ENCODE assay signal across 8 cellular contexts in genomic region chr16:81315271-81316175, GRCh38. TPM values are rescaled to one million over a fixed set of nuclear protein-coding genes. Genes with fewer than 3 reads are reported as not detected.
DNase-seq lines count a peak whose midpoint lies in the region; ATAC-seq and TF ChIP-seq lines count a peak whose summit lies in the region.

No MANE protein-coding gene starts in this region.

- H3K9ac ChIP-seq in SK-N-MC (ENCODE audit: insufficient read length) (peak overlapping the region; percentile 64), trophoblast cell (ENCODE audit: low read length) (peak overlapping the region; percentile 41)

- H3K18ac ChIP-seq in trophoblast cell (ENCODE audit: low read length): peak overlapping the region; percentile 71

- no peak overlapping the region for H2AK5ac ChIP-seq in trophoblast cell (ENCODE audit: low read length)

- peak overlapping the region; percentile 55 for H2BK120ac ChIP-seq in trophoblast cell (ENCODE audit: insufficient read depth, low read length, poor library complexity)

- peak overlapping the region; percentile 29 for H4K12ac ChIP-seq in trophoblast cell (ENCODE audit: low read depth, low read length)

- TF ChIP-seq POLR2A in vagina (IDR thresholded peaks at IDR 0.05): no peak

- H3K36me3 ChIP-seq in SK-N-MC (ENCODE audit: insufficient read depth, low read length): no peaks in the 10 kb centered on the region
- H3K36me3 ChIP-seq in heart right ventricle: peaks cover 0 to 9% (median 0%) of the 10 kb centered on the region in 9 donors
- H3K36me3 ChIP-seq in trophoblast cell (ENCODE audit: control insufficient read depth in 1 of 2, insufficient read depth in 2 of 2, low read length in 2 of 2): peaks cover 0 to 3% of the 10 kb centered on the region in 2 experiments
- H3K36me3 ChIP-seq in vagina: no peaks in the 10 kb centered on the region

- peak overlapping the region; percentile 81 for H3K14ac ChIP-seq in trophoblast cell (ENCODE audit: low read length)

- no peak overlapping the region for H2BK12ac ChIP-seq in trophoblast cell (ENCODE audit: low read length)

- WGBS in adipose tissue, 3 donors: 1% methylated on average over 71 to 88 of the region's 88 CpGs
- 1% methylated on average over 53 to 88 of the region's 88 CpGs for WGBS in heart right ventricle, 2 donors
- no CpG with 5 or more reads among the region's 88 CpGs for WGBS in trophoblast cell (ENCODE audit: extremely low coverage, insufficient coverage, insufficient read length)

- peak overlapping the region; percentile 45 for H2BK5ac ChIP-seq in trophoblast cell (ENCODE audit: low read depth, low read length, poor library complexity)

- no peak overlapping the region for H3K23ac ChIP-seq in trophoblast cell (ENCODE audit: low read length)

- H3K27ac ChIP-seq in SK-N-MC (no peak overlapping the region), adipose tissue (ENCODE audit: low read depth, low read length) (peak overlapping the region; percentile 51), heart right ventricle (peak overlapping the region; percentile 79 to 94 (median 92)), trophoblast cell (ENCODE audit: low read depth, low read length) (peak overlapping the region; percentile 77), vagina (peak overlapping the region; percentile 91)

- peaks cover 3 to 54% (median 27%) of the 10 kb centered on the region in 9 donors for H3K4me1 ChIP-seq in heart right ventricle
- peaks cover 2 to 16% of the 10 kb centered on the region in 2 experiments for H3K4me1 ChIP-seq in trophoblast cell (ENCODE audit: control insufficient read depth in 1 of 2, insufficient read depth in 2 of 2, low read length in 2 of 2)
- peaks cover 72% of the 10 kb centered on the region for H3K4me1 ChIP-seq in vagina

- H3K4me2 ChIP-seq in trophoblast cell (ENCODE audit: low read length): peak overlapping the region; percentile 68

- H3K9me3 ChIP-seq in SK-N-MC (ENCODE audit: low read depth, low read length) (no peaks in the 10 kb centered on the region), heart right ventricle (no peaks in the 10 kb centered on the region), trophoblast cell (ENCODE audit: insufficient read depth, low read depth, low read length) (no peaks in the 10 kb centered on the region), vagina (no peaks in the 10 kb centered on the region)

- CTCF ChIA-PET in AG04449 (lab: Yijun Ruan, JAX): interaction anchor here (1.7 kb wide), 1 partner anchor 49 kb away, joined by 4 read pairs; no protein-coding TSS in a partner anchor

- peak overlapping the region; percentile 86 for H2AFZ ChIP-seq in trophoblast cell (ENCODE audit: insufficient read depth, low read length, poor library complexity)

- ATAC-seq in GM18867 (IDR thresholded peaks at IDR 0.05; ENCODE audit: unreplicated experiment) (peak; percentile 33), HG03135 (IDR thresholded peaks at IDR 0.05; ENCODE audit: unreplicated experiment) (peak; percentile 50), heart right ventricle (peak; percentile 48 to 68 (median 55))

- TF ChIP-seq CTCF in AG04449 (IDR thresholded peaks at IDR 0.05; ENCODE audit: insufficient read depth, low read length, missing control alignments) (peak; percentile 18), heart right ventricle (IDR thresholded peaks at IDR 0.05) (peak in 2 of 9 donors; percentile 25 to 28), vagina (IDR thresholded peaks at IDR 0.05) (no peak)

- H3K27me3 ChIP-seq in heart right ventricle (no peaks in the 10 kb centered on the region), trophoblast cell (ENCODE audit: insufficient read depth, low read length) (no peaks in the 10 kb centered on the region), vagina (no peaks in the 10 kb centered on the region)

- H4K8ac ChIP-seq in trophoblast cell (ENCODE audit: low read depth, low read length): peak overlapping the region; percentile 77

- intact Hi-C loops in heart right ventricle (cut with DNase I): loop anchor here in 5 of 10 donors (5.0 to 10.0 kb wide), 5 partner anchors 91 to 281 kb away; partner anchors contain the start of gene ATMIN (in 1 of the 5)
- intact Hi-C loops in vagina (cut with DNase I): no loop called here

- H3K79me1 ChIP-seq in trophoblast cell (ENCODE audit: low read length): peaks cover 4% of the 10 kb centered on the region

- H3K4ac ChIP-seq in trophoblast cell (ENCODE audit: low read depth, low read length): peak overlapping the region; percentile 70

- H3K4me3 ChIP-seq in AG04449 (ENCODE audit: low read depth, low read length): peak overlapping the region; percentile 70
- peak overlapping the region; percentile 87 for H3K4me3 ChIP-seq in SK-N-MC
- H3K4me3 ChIP-seq in heart right ventricle: peak overlapping the region; percentile 43 to 97 (median 75)
- peak overlapping the region; percentile 98 for H3K4me3 ChIP-seq in trophoblast cell (ENCODE audit: low read depth, low read length)
- H3K4me3 ChIP-seq in vagina: peak overlapping the region; percentile 92 to 99

- DNase-seq in AG04449 (ENCODE audit: low read depth, low spot score) (no peak), SK-N-MC (ENCODE audit: low read depth, low spot score) (no peak), heart right ventricle (peak; percentile 53), trophoblast cell (peak; percentile 47 to 57), vagina (ENCODE audit: extremely low spot score in 2 of 2) (no peak)

- POLR2A ChIA-PET in AG04449 (lab: Yijun Ruan, JAX): interaction anchor here (0.9 to 1.4 kb wide), 2 partner anchors 12 to 54 kb away, joined by 3 to 4 read pairs; no protein-coding TSS in a partner anchor

- peak overlapping the region; percentile 71 for H4K91ac ChIP-seq in trophoblast cell (ENCODE audit: low read depth, low read length)

- peaks cover 8% of the 10 kb centered on the region for H3K79me2 ChIP-seq in trophoblast cell (ENCODE audit: control insufficient read depth, insufficient read depth, low read length, poor library complexity)

RNA-seq across cellular contexts. Expression of gene GAN, which starts 0.8 kb away (rescaled TPM):
- 1 to 10 TPM in 1 of 3 donors, under 1 TPM in 2; 0.56 to 1.0 (median 0.79) TPM for polyA plus RNA-seq in adipose tissue
- 10 to 100 TPM in 8 of 10 donors, 1 to 10 TPM in 2; 9.7 to 17.7 (median 12.8) TPM for total RNA-seq in heart right ventricle
- 1 to 10 TPM in 1 of 2 donors, under 1 TPM in 1; 0.94 to 2.3 TPM for polyA plus RNA-seq in heart right ventricle
- 13.0 and 13.8 TPM in 2 replicates for polyA plus RNA-seq in trophoblast cell (2013)
- 20.9 TPM for total RNA-seq in vagina

Comparison
In these comparisons a context has a peak if more than half of its experiments do, and no peak if none do; other contexts are left out.
1. DNase-seq: peak in heart right ventricle (2 of 2) and trophoblast cell (2 of 2); none in AG04449 (single experiment), SK-N-MC (single experiment) and vagina (0 of 2).
2. Peak in every context shown above with its lines, with median percentiles within 50 percentile points of each other: H3K4me3 ChIP-seq and ATAC-seq.